ENCODE assay signal across 11 cellular contexts in the genomic region with DNA sequence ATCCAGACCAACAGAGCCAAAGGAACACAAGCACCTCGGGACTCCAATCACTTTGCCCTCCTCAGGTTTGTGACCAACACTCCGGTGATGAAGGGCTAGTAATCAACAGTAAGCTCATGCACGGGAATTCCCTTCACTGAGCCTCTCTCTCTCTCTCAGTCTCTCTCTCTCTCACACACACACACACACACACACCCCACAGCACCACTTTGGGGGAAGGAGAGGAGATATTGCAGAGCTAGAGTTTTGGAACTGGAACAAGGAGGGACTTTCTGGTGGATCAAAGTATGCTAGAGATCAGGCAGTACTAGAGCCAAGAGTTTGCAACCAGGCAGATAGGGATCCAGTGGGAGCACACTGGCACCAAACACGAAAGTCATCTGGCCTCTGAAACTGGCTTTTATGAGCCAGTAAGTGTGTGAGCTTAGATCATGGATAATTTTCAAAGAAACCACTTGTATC.
DNase-seq lines count a peak whose midpoint lies in the region; ATAC-seq and TF ChIP-seq lines count a peak whose summit lies in the region.
"Had no signal": no experiment of that assay in that cellular context is flagged by ENCODE, and none has a peak within 500 bp of the region (broad histone marks: within the 10 kb centered on the region; RNA-seq: fewer than 3 reads in every experiment).

No MANE protein-coding gene starts in this region.

- no peak for TF ChIP-seq RAD21 in SK-N-SH (IDR thresholded peaks at IDR 0.05; ENCODE audit: low read length)

- ATAC-seq in left lung (no peak), upper lobe of left lung (ENCODE audit: low FRiP score in 2 of 2) (no peak)
- ATAC-seq: left colon had no signal

- H3K27ac ChIP-seq in left lung (peak overlapping the region; percentile 55 to 64), upper lobe of left lung (peak overlapping the region; percentile 42 to 88 (median 64)), SK-N-SH (ENCODE audit: low read depth in 2 of 2, low read length in 1 of 2) (no peak overlapping the region)

- no peak overlapping the region for H2AFZ ChIP-seq in SK-N-SH (ENCODE audit: low read depth)

- no peaks in the 10 kb centered on the region for H4K20me1 ChIP-seq in SK-N-SH (ENCODE audit: insufficient read depth)

- intact Hi-C loops in left lung (cut with DNase I) = no loop called here

- peaks cover 51% of the 10 kb centered on the region for H3K36me3 Mint-ChIP-seq in activated CD4-positive, alpha-beta memory T cell treated with anti-CD3 and anti-CD28 coated beads, Interleukin-2, amount 10 ng/mL, durations not matched to agents 7 days and 5 days (ENCODE audit: low read depth)

- TF ChIP-seq CTCF in left lung (IDR thresholded peaks at IDR 0.05) (no peak), upper lobe of left lung (IDR thresholded peaks at IDR 0.05) (no peak), SK-N-SH (IDR thresholded peaks at IDR 0.05) (no peak)

- CTCF ChIA-PET in activated CD4-positive, alpha-beta memory T cell treated with anti-CD3 and anti-CD28 coated beads, Interleukin-2, amount 10 ng/mL, durations not matched to agents 7 days and 5 days (lab: Charles Lee) = interaction anchor here (0.7 to 1.2 kb wide), 2 partner anchors 28 to 97 kb away, joined by 3 to 4 read pairs; no protein-coding TSS in a partner anchor
- CTCF ChIA-PET in SK-N-SH (lab: Yijun Ruan, JAX) = interaction anchor here (1.0 kb wide), 1 partner anchor 32 kb away, joined by 3 read pairs; no protein-coding TSS in a partner anchor

- H3K9me2 ChIP-seq in SK-N-SH = no peaks in the 10 kb centered on the region

- POLR2A ChIA-PET in activated CD4-positive, alpha-beta memory T cell treated with anti-CD3 and anti-CD28 coated beads, Interleukin-2, amount 10 ng/mL, durations not matched to agents 7 days and 5 days (lab: Charles Lee) = interaction anchor here (1.0 to 12.7 kb wide), 6 partner anchors 10 to 97 kb away, joined by 3 to 123 read pairs (median 6); a partner anchor contains a TSS
- POLR2A ChIA-PET in SK-N-SH (lab: Yijun Ruan, JAX) = no interaction called here

- TF ChIP-seq EP300 in upper lobe of left lung (IDR thresholded peaks at IDR 0.05) (no peak), SK-N-SH (IDR thresholded peaks at IDR 0.05; ENCODE audit: borderline replicate concordance in 1 of 2, low read depth in 1 of 2, low read length in 1 of 2) (no peak)

- H3K9me3 Mint-ChIP-seq in activated CD4-positive, alpha-beta memory T cell treated with anti-CD3 and anti-CD28 coated beads, Interleukin-2, amount 10 ng/mL, durations not matched to agents 7 days and 5 days = no peaks in the 10 kb centered on the region

- peak overlapping the region; percentile 91 for H3K27ac Mint-ChIP-seq in activated CD4-positive, alpha-beta memory T cell treated with anti-CD3 and anti-CD28 coated beads, Interleukin-2, amount 10 ng/mL, durations not matched to agents 7 days and 5 days

- no peaks in the 10 kb centered on the region for H3K27me3 ChIP-seq in left lung
- no peaks in the 10 kb centered on the region for H3K27me3 ChIP-seq in upper lobe of left lung
- no peaks in the 10 kb centered on the region for H3K27me3 ChIP-seq in SK-N-SH (ENCODE audit: insufficient read depth)

- H3K36me3 ChIP-seq in left lung (no peaks in the 10 kb centered on the region), upper lobe of left lung (no peaks in the 10 kb centered on the region), SK-N-SH (replicated peaks in 1 of 2; ENCODE audit: control insufficient read depth in 1 of 2, insufficient read depth in 2 of 2, low read length in 1 of 2) (no peaks in the 10 kb centered on the region)

- no peaks in the 10 kb centered on the region for H3K9me3 ChIP-seq in left lung
- no peaks in the 10 kb centered on the region for H3K9me3 ChIP-seq in upper lobe of left lung
- no peaks in the 10 kb centered on the region for H3K9me3 ChIP-seq in SK-N-SH

- no peak overlapping the region for H3K4me2 ChIP-seq in SK-N-SH

- H3K4me1 Mint-ChIP-seq in activated CD4-positive, alpha-beta memory T cell treated with anti-CD3 and anti-CD28 coated beads, Interleukin-2, amount 10 ng/mL, durations not matched to agents 7 days and 5 days = peaks cover 97% of the 10 kb centered on the region

- peak; percentile 43 for DNase-seq in activated naive CD4-positive, alpha-beta T cell treated with Interleukin-2 at 50 U/mL for 16 hours
- no peak for DNase-seq in activated naive CD4-positive, alpha-beta T cell (lab: John Stamatoyannopoulos, UW)
- no peak for DNase-seq in activated CD4-positive, alpha-beta memory T cell treated with anti-CD3 and anti-CD28 coated beads, Interleukin-2, amount 10 ng/mL, durations not matched to agents 7 days and 5 days
- DNase-seq in left lung = no peak
- DNase-seq in upper lobe of left lung = no peak
- no peak for DNase-seq in COLO829 (ENCODE audit: low spot score)
- DNase-seq in NCI-H748 (lab: John Stamatoyannopoulos, UW; ENCODE audit: unreplicated experiment) = no peak
- no peak for DNase-seq in SK-N-SH
- DNase-seq: ACHN, H7, left colon had no signal

- H3K4me3 ChIP-seq in left lung (no peak overlapping the region), upper lobe of left lung (no peak overlapping the region), SK-N-SH (ENCODE audit: low read depth in 2 of 2, low read length in 1 of 2) (no peak overlapping the region)

- H3K27me3 Mint-ChIP-seq in activated CD4-positive, alpha-beta memory T cell treated with anti-CD3 and anti-CD28 coated beads, Interleukin-2, amount 10 ng/mL, durations not matched to agents 7 days and 5 days = no peaks in the 10 kb centered on the region

- 59 to 62% methylated on average over 4 of the region's 4 CpGs for WGBS in upper lobe of left lung, 2 donors
- WGBS in SK-N-SH (ENCODE audit: low lambda C conversion rate) = 74% methylated on average over 4 of the region's 4 CpGs

- peaks cover 42 to 88% of the 10 kb centered on the region in 2 donors for H3K4me1 ChIP-seq in left lung
- H3K4me1 ChIP-seq in upper lobe of left lung = peaks cover 71 to 80% (median 74%) of the 10 kb centered on the region in 4 donors
- peaks cover 21 to 35% of the 10 kb centered on the region in 2 experiments; a peak in 3 of 4 replicates for H3K4me1 ChIP-seq in SK-N-SH (ENCODE audit: control insufficient read depth in 1 of 2, insufficient read depth in 2 of 2, low read depth in 1 of 2, low read length in 1 of 2)

- no peak overlapping the region for H3K9ac ChIP-seq in SK-N-SH

- TF ChIP-seq POLR2A in upper lobe of left lung (IDR thresholded peaks at IDR 0.05) = no peak

- peaks cover 9% of the 10 kb centered on the region for H3F3A ChIP-seq in SK-N-SH (replicated peaks; ENCODE audit: insufficient read depth)

- H3K79me2 ChIP-seq in SK-N-SH (ENCODE audit: insufficient read depth) = no peaks in the 10 kb centered on the region

- H3K4me3 Mint-ChIP-seq in activated CD4-positive, alpha-beta memory T cell treated with anti-CD3 and anti-CD28 coated beads, Interleukin-2, amount 10 ng/mL, durations not matched to agents 7 days and 5 days = peak overlapping the region; percentile 16

TF ChIP-seq in SK-N-SH, 30 proteins besides CTCF, POLR2A, EP300 and RAD21:
- no peak for TF ChIP-seq MEF2A (IDR thresholded peaks at IDR 0.05; ENCODE audit: borderline replicate concordance, low read depth)
- no peak for TF ChIP-seq FOSL2 (IDR thresholded peaks at IDR 0.05; ENCODE audit: borderline replicate concordance, low read depth)
- no peak for TF ChIP-seq POLR2AphosphoS5 (IDR thresholded peaks at IDR 0.05; ENCODE audit: low read depth, low read length)
- TF ChIP-seq, protein P1, sequence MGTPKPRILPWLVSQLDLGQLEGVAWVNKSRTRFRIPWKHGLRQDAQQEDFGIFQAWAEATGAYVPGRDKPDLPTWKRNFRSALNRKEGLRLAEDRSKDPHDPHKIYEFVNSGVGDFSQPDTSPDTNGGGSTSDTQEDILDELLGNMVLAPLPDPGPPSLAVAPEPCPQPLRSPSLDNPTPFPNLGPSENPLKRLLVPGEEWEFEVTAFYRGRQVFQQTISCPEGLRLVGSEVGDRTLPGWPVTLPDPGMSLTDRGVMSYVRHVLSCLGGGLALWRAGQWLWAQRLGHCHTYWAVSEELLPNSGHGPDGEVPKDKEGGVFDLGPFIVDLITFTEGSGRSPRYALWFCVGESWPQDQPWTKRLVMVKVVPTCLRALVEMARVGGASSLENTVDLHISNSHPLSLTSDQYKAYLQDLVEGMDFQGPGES (IDR thresholded peaks at IDR 0.05; ENCODE audit: low read depth, low read length) = no peak
- TF ChIP-seq, protein P2, sequence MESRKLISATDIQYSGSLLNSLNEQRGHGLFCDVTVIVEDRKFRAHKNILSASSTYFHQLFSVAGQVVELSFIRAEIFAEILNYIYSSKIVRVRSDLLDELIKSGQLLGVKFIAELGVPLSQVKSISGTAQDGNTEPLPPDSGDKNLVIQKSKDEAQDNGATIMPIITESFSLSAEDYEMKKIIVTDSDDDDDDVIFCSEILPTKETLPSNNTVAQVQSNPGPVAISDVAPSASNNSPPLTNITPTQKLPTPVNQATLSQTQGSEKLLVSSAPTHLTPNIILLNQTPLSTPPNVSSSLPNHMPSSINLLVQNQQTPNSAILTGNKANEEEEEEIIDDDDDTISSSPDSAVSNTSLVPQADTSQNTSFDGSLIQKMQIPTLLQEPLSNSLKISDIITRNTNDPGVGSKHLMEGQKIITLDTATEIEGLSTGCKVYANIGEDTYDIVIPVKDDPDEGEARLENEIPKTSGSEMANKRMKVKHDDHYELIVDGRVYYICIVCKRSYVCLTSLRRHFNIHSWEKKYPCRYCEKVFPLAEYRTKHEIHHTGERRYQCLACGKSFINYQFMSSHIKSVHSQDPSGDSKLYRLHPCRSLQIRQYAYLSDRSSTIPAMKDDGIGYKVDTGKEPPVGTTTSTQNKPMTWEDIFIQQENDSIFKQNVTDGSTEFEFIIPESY (IDR thresholded peaks at IDR 0.05; ENCODE audit: borderline replicate concordance, low read depth) = no peak
- no peak for TF ChIP-seq NFIC (IDR thresholded peaks at IDR 0.05; ENCODE audit: borderline replicate concordance)
- TF ChIP-seq, protein P3, sequence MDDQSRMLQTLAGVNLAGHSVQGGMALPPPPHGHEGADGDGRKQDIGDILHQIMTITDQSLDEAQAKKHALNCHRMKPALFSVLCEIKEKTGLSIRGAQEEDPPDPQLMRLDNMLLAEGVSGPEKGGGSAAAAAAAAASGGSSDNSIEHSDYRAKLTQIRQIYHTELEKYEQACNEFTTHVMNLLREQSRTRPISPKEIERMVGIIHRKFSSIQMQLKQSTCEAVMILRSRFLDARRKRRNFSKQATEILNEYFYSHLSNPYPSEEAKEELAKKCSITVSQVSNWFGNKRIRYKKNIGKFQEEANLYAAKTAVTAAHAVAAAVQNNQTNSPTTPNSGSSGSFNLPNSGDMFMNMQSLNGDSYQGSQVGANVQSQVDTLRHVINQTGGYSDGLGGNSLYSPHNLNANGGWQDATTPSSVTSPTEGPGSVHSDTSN (IDR thresholded peaks at IDR 0.05) = no peak
- no peak for TF ChIP-seq SIN3A (IDR thresholded peaks at IDR 0.05; ENCODE audit: borderline replicate concordance, low read depth, low read length)
- TF ChIP-seq YY1 (IDR thresholded peaks at IDR 0.05; ENCODE audit: low read depth) = no peak
- TF ChIP-seq ELF1 (IDR thresholded peaks at IDR 0.05) = no peak
- no peak for TF ChIP-seq TCF12 (IDR thresholded peaks at IDR 0.05)

Comparison
In these comparisons a context has a peak if more than half of its experiments do, and no peak if none do; other contexts are left out.
1. H3K27ac ChIP-seq: peak in left lung (2 of 2) and upper lobe of left lung (4 of 4); none in SK-N-SH (0 of 2).